ENCODE assay signal across 15 cellular contexts in the genomic region with DNA sequence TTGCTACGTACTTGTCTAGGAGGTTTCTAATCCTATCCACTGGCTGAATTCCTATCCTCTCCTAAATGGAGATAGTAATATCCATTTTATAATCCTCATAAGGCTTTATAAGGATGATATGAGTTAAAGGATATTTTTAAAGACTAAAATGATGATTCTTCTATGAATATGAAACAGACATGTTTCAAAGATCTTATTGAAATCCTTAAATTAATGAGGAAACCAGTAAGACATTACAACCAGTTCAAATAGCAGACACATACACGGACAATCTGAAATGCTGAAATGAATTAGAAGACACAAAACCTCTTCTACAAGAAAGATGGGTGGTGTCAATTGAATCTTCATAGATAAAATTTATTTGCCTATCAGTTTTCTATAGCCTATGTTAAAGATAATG.
DNase-seq lines count a peak whose midpoint lies in the region; ATAC-seq, FAIRE-seq and TF ChIP-seq lines count a peak whose summit lies in the region.
"Had no signal": no experiment of that assay in that cellular context is flagged by ENCODE, and none has a peak within 500 bp of the region (broad histone marks: within the 10 kb centered on the region; RNA-seq: fewer than 3 reads in every experiment).

No MANE protein-coding gene starts in this region.

- no peak overlapping the region for H3K9ac ChIP-seq in HUES48 (ENCODE audit: low read depth, low read length)

- no peak overlapping the region for H3K4me3 Mint-ChIP-seq in natural killer cell treated with Interleukin-12 subunit alpha and Interleukin-12 subunit beta and Interleukin-15 and Interleukin-18, amount 100 ng/mL, for 72 hours

- no peak overlapping the region for H3K27ac Mint-ChIP-seq in natural killer cell treated with Interleukin-12 subunit alpha and Interleukin-12 subunit beta and Interleukin-15 and Interleukin-18, amount 100 ng/mL, for 72 hours

- H3K9me3 ChIP-seq in HUES48 (ENCODE audit: control insufficient read depth, insufficient read depth, low read length) = peaks cover 6% of the 10 kb centered on the region; the same call in 1 of the 2 replicates
- H3K9me3 ChIP-seq: BE2C had no signal

- ATAC-seq in GM19328 (IDR thresholded peaks at IDR 0.05; ENCODE audit: unreplicated experiment) = no peak
- no peak for ATAC-seq in natural killer cell treated with Interleukin-12 subunit alpha and Interleukin-12 subunit beta and Interleukin-15 and Interleukin-18, amount 100 ng/mL, for 72 hours

- peaks cover 10% of the 10 kb centered on the region for H3K9me3 Mint-ChIP-seq in natural killer cell treated with Interleukin-12 subunit alpha and Interleukin-12 subunit beta and Interleukin-15 and Interleukin-18, amount 100 ng/mL, for 72 hours

- H3K4me1 Mint-ChIP-seq in natural killer cell treated with Interleukin-12 subunit alpha and Interleukin-12 subunit beta and Interleukin-15 and Interleukin-18, amount 100 ng/mL, for 72 hours (ENCODE audit: low read depth in 2 of 2) = peaks cover 3 to 10% of the 10 kb centered on the region in 2 donors

- no peak for FAIRE-seq in GM12891 (lab: Jason Lieb, UNC)

- no peak for DNase-seq in substantia nigra (lab: John Stamatoyannopoulos, UW)
- no peak for DNase-seq in GM12891 (ENCODE audit: insufficient read length, low spot score)
- DNase-seq in natural killer cell treated with Interleukin-12 subunit alpha and Interleukin-12 subunit beta and Interleukin-15 and Interleukin-18, amount 100 ng/mL, for 72 hours (ENCODE audit: low spot score) = no peak
- DNase-seq in RPMI8226 = no peak
- DNase-seq: GF-D8; NCI-H226; NCI-H526; NK-92 treated with Interleukin-12 subunit alpha and Interleukin-12 subunit beta, amount 100 ng/mL, for 24 hours; OCI-M1 had no signal

- H3K4me1 ChIP-seq in HUES48 (ENCODE audit: control insufficient read depth, insufficient read depth, low read length) = peaks cover 23% of the 10 kb centered on the region

- H3K27ac ChIP-seq in HUES48 (ENCODE audit: low read depth, low read length) = peak overlapping the region; percentile 68
- peak overlapping the region; percentile 42 for H3K27ac ChIP-seq in angular gyrus (ENCODE audit: low read depth, low read length)
- H3K27ac ChIP-seq in layer of hippocampus (ENCODE audit: low read depth, low read length) = peak overlapping the region; percentile 72
- H3K27ac ChIP-seq in substantia nigra (ENCODE audit: low read depth, low read length, poor library complexity, severe bottlenecking) = peak overlapping the region; percentile 51

- H3K27me3 ChIP-seq in HUES48 (ENCODE audit: control insufficient read depth, insufficient read depth, low read length) = no peaks in the 10 kb centered on the region
- H3K27me3 ChIP-seq in layer of hippocampus (ENCODE audit: control insufficient read depth, insufficient read depth, low read length) = no peaks in the 10 kb centered on the region
- H3K27me3 ChIP-seq: BE2C had no signal

- H3K36me3 ChIP-seq in HUES48 (ENCODE audit: control insufficient read depth, insufficient read depth, low read length) = no peaks in the 10 kb centered on the region
- H3K36me3 ChIP-seq: BE2C, HAP-1 had no signal

- TF ChIP-seq POLR2A in GM12891 (IDR thresholded peaks at IDR 0.05; ENCODE audit: low read depth, low read length) = no peak

- peaks cover 12% of the 10 kb centered on the region for H3K36me3 Mint-ChIP-seq in natural killer cell treated with Interleukin-12 subunit alpha and Interleukin-12 subunit beta and Interleukin-15 and Interleukin-18, amount 100 ng/mL, for 72 hours

- H3K4me3 ChIP-seq in HUES48 (ENCODE audit: low read depth, low read length) = no peak overlapping the region
- H3K4me3 ChIP-seq: HAP-1 had no signal

- H3K27me3 Mint-ChIP-seq in natural killer cell treated with Interleukin-12 subunit alpha and Interleukin-12 subunit beta and Interleukin-15 and Interleukin-18, amount 100 ng/mL, for 72 hours = no peaks in the 10 kb centered on the region

TF ChIP-seq in GM12891, 5 proteins besides CTCF, POLR2A, EP300 and RAD21:
- TF ChIP-seq PAX5 (IDR thresholded peaks at IDR 0.05; ENCODE audit: insufficient read depth, low read length, severe bottlenecking) (no peak), SPI1 (IDR thresholded peaks at IDR 0.05; ENCODE audit: low read depth, low read length) (no peak), POU2F2 (IDR thresholded peaks at IDR 0.05; ENCODE audit: low read depth, low read length) (no peak), TAF1 (IDR thresholded peaks at IDR 0.05; ENCODE audit: low read depth, low read length) (no peak), POLR2AphosphoS5 (IDR thresholded peaks at IDR 0.05; ENCODE audit: low read depth, low read length) (no peak)
